In the genomic region with DNA sequence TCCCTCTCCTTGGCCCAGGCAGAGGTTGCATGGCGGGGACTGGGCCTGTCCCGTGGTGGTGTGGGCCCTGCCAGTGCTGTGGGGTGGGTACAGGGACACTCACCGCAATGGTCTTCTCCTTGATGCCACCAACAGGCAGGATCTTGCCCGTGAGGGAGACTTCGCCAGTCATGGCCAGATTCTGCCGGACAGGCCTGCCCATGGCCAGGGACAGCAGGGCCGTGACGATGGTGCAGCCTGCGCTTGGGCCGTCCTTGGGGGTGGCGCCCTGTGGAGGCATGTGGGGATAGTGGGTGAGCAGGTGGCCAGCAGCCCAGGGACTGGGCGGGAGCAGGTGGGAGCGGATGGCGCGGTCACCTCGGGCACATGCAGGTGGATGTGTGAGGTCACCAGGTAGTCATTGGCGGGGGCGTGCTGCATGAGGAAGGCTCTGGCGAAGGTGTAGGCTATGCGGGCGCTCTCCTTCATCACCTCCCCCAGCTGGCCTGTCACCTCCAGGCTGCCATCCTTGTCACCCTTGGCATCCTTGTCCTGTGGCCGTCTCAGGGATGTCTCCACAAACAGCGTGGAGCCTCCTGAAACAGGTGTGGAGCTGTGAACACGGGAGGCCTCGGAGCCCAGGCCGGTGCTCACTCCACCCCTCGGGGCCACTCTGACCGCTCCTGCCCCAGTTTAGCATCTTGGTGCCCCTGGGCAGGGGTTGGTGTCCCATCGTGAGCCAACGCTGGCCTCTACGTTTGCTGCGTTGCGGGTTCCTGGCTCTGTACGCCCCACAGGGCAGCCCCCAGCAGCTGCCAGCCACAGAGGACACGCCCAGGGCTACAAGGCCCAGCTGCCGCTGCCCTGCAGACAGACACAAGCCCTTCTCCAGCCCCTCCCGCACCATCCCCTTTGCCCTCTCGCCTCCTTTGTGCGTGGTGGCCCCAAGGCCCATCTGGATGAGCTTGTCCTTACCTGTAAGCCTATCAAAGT, we compare ENCODE assay signal across 2 cellular contexts.
A peak's percentile ranks its signal among the peaks of the same experiment; 100 is the strongest.
TF ChIP-seq lines count a peak whose summit lies in the region.

No MANE protein-coding gene starts in this region.

TF ChIP-seq in PFSK-1, 5 proteins besides CTCF, POLR2A, EP300 and RAD21:
- TF ChIP-seq, protein P1, sequence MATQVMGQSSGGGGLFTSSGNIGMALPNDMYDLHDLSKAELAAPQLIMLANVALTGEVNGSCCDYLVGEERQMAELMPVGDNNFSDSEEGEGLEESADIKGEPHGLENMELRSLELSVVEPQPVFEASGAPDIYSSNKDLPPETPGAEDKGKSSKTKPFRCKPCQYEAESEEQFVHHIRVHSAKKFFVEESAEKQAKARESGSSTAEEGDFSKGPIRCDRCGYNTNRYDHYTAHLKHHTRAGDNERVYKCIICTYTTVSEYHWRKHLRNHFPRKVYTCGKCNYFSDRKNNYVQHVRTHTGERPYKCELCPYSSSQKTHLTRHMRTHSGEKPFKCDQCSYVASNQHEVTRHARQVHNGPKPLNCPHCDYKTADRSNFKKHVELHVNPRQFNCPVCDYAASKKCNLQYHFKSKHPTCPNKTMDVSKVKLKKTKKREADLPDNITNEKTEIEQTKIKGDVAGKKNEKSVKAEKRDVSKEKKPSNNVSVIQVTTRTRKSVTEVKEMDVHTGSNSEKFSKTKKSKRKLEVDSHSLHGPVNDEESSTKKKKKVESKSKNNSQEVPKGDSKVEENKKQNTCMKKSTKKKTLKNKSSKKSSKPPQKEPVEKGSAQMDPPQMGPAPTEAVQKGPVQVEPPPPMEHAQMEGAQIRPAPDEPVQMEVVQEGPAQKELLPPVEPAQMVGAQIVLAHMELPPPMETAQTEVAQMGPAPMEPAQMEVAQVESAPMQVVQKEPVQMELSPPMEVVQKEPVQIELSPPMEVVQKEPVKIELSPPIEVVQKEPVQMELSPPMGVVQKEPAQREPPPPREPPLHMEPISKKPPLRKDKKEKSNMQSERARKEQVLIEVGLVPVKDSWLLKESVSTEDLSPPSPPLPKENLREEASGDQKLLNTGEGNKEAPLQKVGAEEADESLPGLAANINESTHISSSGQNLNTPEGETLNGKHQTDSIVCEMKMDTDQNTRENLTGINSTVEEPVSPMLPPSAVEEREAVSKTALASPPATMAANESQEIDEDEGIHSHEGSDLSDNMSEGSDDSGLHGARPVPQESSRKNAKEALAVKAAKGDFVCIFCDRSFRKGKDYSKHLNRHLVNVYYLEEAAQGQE (IDR thresholded peaks at IDR 0.05; ENCODE audit: insufficient read depth in 1 of 2, low read depth in 2 of 2, low read length in 2 of 2), result no peak
- TF ChIP-seq TAF1 (IDR thresholded peaks at IDR 0.05; ENCODE audit: borderline replicate concordance, insufficient read depth, low read length) (no peak), POLR2AphosphoS5 (IDR thresholded peaks at IDR 0.05; ENCODE audit: low read depth, low read length) (peak; percentile 2)

TF ChIP-seq in H1, 55 proteins besides CTCF, POLR2A, EP300 and RAD21:
- TF ChIP-seq NANOG (IDR thresholded peaks at IDR 0.05; ENCODE audit: insufficient read depth, low read depth, low read length, poor library complexity, severe bottlenecking), result no peak
- TF ChIP-seq, protein P2, sequence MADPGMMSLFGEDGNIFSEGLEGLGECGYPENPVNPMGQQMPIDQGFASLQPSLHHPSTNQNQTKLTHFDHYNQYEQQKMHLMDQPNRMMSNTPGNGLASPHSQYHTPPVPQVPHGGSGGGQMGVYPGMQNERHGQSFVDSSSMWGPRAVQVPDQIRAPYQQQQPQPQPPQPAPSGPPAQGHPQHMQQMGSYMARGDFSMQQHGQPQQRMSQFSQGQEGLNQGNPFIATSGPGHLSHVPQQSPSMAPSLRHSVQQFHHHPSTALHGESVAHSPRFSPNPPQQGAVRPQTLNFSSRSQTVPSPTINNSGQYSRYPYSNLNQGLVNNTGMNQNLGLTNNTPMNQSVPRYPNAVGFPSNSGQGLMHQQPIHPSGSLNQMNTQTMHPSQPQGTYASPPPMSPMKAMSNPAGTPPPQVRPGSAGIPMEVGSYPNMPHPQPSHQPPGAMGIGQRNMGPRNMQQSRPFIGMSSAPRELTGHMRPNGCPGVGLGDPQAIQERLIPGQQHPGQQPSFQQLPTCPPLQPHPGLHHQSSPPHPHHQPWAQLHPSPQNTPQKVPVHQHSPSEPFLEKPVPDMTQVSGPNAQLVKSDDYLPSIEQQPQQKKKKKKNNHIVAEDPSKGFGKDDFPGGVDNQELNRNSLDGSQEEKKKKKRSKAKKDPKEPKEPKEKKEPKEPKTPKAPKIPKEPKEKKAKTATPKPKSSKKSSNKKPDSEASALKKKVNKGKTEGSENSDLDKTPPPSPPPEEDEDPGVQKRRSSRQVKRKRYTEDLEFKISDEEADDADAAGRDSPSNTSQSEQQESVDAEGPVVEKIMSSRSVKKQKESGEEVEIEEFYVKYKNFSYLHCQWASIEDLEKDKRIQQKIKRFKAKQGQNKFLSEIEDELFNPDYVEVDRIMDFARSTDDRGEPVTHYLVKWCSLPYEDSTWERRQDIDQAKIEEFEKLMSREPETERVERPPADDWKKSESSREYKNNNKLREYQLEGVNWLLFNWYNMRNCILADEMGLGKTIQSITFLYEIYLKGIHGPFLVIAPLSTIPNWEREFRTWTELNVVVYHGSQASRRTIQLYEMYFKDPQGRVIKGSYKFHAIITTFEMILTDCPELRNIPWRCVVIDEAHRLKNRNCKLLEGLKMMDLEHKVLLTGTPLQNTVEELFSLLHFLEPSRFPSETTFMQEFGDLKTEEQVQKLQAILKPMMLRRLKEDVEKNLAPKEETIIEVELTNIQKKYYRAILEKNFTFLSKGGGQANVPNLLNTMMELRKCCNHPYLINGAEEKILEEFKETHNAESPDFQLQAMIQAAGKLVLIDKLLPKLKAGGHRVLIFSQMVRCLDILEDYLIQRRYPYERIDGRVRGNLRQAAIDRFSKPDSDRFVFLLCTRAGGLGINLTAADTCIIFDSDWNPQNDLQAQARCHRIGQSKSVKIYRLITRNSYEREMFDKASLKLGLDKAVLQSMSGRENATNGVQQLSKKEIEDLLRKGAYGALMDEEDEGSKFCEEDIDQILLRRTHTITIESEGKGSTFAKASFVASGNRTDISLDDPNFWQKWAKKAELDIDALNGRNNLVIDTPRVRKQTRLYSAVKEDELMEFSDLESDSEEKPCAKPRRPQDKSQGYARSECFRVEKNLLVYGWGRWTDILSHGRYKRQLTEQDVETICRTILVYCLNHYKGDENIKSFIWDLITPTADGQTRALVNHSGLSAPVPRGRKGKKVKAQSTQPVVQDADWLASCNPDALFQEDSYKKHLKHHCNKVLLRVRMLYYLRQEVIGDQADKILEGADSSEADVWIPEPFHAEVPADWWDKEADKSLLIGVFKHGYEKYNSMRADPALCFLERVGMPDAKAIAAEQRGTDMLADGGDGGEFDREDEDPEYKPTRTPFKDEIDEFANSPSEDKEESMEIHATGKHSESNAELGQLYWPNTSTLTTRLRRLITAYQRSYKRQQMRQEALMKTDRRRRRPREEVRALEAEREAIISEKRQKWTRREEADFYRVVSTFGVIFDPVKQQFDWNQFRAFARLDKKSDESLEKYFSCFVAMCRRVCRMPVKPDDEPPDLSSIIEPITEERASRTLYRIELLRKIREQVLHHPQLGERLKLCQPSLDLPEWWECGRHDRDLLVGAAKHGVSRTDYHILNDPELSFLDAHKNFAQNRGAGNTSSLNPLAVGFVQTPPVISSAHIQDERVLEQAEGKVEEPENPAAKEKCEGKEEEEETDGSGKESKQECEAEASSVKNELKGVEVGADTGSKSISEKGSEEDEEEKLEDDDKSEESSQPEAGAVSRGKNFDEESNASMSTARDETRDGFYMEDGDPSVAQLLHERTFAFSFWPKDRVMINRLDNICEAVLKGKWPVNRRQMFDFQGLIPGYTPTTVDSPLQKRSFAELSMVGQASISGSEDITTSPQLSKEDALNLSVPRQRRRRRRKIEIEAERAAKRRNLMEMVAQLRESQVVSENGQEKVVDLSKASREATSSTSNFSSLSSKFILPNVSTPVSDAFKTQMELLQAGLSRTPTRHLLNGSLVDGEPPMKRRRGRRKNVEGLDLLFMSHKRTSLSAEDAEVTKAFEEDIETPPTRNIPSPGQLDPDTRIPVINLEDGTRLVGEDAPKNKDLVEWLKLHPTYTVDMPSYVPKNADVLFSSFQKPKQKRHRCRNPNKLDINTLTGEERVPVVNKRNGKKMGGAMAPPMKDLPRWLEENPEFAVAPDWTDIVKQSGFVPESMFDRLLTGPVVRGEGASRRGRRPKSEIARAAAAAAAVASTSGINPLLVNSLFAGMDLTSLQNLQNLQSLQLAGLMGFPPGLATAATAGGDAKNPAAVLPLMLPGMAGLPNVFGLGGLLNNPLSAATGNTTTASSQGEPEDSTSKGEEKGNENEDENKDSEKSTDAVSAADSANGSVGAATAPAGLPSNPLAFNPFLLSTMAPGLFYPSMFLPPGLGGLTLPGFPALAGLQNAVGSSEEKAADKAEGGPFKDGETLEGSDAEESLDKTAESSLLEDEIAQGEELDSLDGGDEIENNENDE (IDR thresholded peaks at IDR 0.05; ENCODE audit: insufficient replicate concordance, low read length), result peak; percentile 22
- TF ChIP-seq, protein P3, sequence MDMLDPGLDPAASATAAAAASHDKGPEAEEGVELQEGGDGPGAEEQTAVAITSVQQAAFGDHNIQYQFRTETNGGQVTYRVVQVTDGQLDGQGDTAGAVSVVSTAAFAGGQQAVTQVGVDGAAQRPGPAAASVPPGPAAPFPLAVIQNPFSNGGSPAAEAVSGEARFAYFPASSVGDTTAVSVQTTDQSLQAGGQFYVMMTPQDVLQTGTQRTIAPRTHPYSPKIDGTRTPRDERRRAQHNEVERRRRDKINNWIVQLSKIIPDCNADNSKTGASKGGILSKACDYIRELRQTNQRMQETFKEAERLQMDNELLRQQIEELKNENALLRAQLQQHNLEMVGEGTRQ (IDR thresholded peaks at IDR 0.05; ENCODE audit: low read length), result no peak
- TF ChIP-seq, protein P4, sequence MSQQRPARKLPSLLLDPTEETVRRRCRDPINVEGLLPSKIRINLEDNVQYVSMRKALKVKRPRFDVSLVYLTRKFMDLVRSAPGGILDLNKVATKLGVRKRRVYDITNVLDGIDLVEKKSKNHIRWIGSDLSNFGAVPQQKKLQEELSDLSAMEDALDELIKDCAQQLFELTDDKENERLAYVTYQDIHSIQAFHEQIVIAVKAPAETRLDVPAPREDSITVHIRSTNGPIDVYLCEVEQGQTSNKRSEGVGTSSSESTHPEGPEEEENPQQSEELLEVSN (IDR thresholded peaks at IDR 0.05), result 0 out of 2 replicates have a peak, but pooled peaks have one; percentile 9
- TF ChIP-seq TAF7 (optimal IDR thresholded peaks at IDR 0.05; ENCODE audit: borderline replicate concordance, low read depth, low read length), result peak; percentile 39
- TF ChIP-seq POLR2AphosphoS5 (IDR thresholded peaks at IDR 0.05; ENCODE audit: low read depth, low read length), result peak; percentile 90
- TF ChIP-seq, protein P5, sequence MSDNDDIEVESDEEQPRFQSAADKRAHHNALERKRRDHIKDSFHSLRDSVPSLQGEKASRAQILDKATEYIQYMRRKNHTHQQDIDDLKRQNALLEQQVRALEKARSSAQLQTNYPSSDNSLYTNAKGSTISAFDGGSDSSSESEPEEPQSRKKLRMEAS (IDR thresholded peaks at IDR 0.05), result 0 out of 2 replicates have a peak, but pooled peaks have one; percentile 27
